1 cellular context compared by ENCODE assay signal in genomic region chr12:6886206-6886999, GRCh38.
A peak's percentile ranks its signal among the peaks of the same experiment; 100 is the strongest.
TF ChIP-seq lines count a peak whose summit lies in the region.
"Not testable (repeated sequence)": the region's sequence is repeated elsewhere in the genome, so short reads cannot be mapped to it uniquely, and the experiment has no call there.

No MANE protein-coding gene starts in this region.

TF ChIP-seq in K562, 482 proteins besides CTCF, POLR2A, EP300 and RAD21:
- TF ChIP-seq NCOR1 (IDR thresholded peaks at IDR 0.05), result 0 out of 2 replicates have a peak, but pooled peaks have one; percentile 5
- TF ChIP-seq CBFA2T2 (conservative IDR thresholded peaks at IDR 0.05), result peak; percentile 32; the same call in 1 of the 2 replicates
- peak; percentile 53 for TF ChIP-seq CTBP1 (IDR thresholded peaks at IDR 0.05; ENCODE audit: borderline replicate concordance)
- peak; percentile 83 for TF ChIP-seq ZNF592 (IDR thresholded peaks at IDR 0.05)
- TF ChIP-seq ZNF740 (CRISPR knock-in tag; IDR thresholded peaks at IDR 0.05), result not testable (repeated sequence)
- 0 out of 4 replicates have a peak, but pooled peaks of 1 of the 2 experiments have one; percentile 29 for TF ChIP-seq ZNF740 (tag; IDR thresholded peaks at IDR 0.05)
- peak; percentile 24; the same call in 1 of the 2 replicates for TF ChIP-seq EP400 (IDR thresholded peaks at IDR 0.05)
- TF ChIP-seq CBFA2T3 (IDR thresholded peaks at IDR 0.05), result 0 out of 2 replicates have a peak, but pooled peaks have one; percentile 38
- peak; percentile 23; the same call in 1 of the 2 replicates for TF ChIP-seq MAX (CRISPR knock-in tag; IDR thresholded peaks at IDR 0.05)
- TF ChIP-seq SMAD4 (CRISPR knock-in tag; conservative IDR thresholded peaks at IDR 0.05), result 0 out of 2 replicates have a peak, but pooled peaks have one; percentile 20
- peak; percentile 54; the same call in 1 of the 2 replicates for TF ChIP-seq DMBX1 (CRISPR knock-in tag; IDR thresholded peaks at IDR 0.05; ENCODE audit: borderline replicate concordance)
- TF ChIP-seq L3MBTL2 (IDR thresholded peaks at IDR 0.05), result peak; percentile 36; the same call in 1 of the 2 replicates
- peak in 1 of 2 experiments; percentile 55; a peak in 3 of 4 replicates for TF ChIP-seq MNT (conservative IDR thresholded peaks at IDR 0.05)
- TF ChIP-seq MGA (IDR thresholded peaks at IDR 0.05), result peak; percentile 31; the same call in 1 of the 2 replicates
TF ChIP-seq in K562: peak in this region for 13; not testable (repeated sequence) for 469.
